In the genomic region with DNA sequence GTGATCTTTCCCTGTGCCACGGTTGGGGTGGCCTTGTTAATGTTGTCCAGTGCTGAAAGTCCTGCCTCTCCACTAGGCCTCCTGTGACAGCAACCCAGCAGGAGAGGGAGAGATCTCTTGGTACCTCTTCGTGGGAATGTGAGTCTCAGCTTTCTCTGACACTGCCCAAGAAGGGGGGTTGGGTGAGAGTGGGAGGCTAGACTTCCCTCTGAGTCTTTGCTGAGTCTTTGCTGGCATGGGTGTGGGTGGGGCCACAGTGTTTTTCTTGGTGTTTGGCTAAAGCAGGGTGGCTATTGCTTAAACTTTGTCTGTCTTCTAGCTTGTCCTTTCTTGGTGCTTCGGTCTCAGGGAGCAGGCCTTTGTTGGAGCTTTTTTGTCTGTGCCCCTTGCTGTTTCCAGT, we compare ENCODE assay signal across 25 cellular contexts.
"Had no signal": no experiment of that assay in that cellular context is flagged by ENCODE, and none has a peak within 500 bp of the region (broad histone marks: within the 10 kb centered on the region; RNA-seq: fewer than 3 reads in every experiment).

No MANE protein-coding gene starts in this region.

- H3K27ac Mint-ChIP-seq: activated B cell treated with CpG ODN at 0.5 μM for 24 hours; activated CD4-positive, alpha-beta T cell treated with anti-CD3 and anti-CD28 coated beads for 36 hours; activated naive CD8-positive, alpha-beta T cell treated with anti-CD3 and anti-CD28 coated beads for 36 hours; activated T-cell treated with anti-CD3 and anti-CD28 coated beads, Interleukin-2, amount 50 U/mL, for 24 hours; activated T-helper 2 cell treated with anti-CD3 and anti-CD28 coated beads, Interferon-gamma antibody, Interleukin-2, Interleukin-4, amounts not matched to agents 10 μg/mL and 5 μg/mL and 100 μg/mL, durations not matched to agents 14 hours and 24 hours and 36 hours; stimulated activated naive CD8-positive, alpha-beta T cell treated with anti-CD3 and anti-CD28 coated beads, Interleukin-15, Interleukin-2, amounts not matched to agents 100 ng/mL and 50 ng/mL, for 24 hours had no signal

- H3K27me3 Mint-ChIP-seq: activated B cell treated with CpG ODN at 0.5 μM for 24 hours; activated CD4-positive, alpha-beta T cell treated with anti-CD3 and anti-CD28 coated beads for 36 hours; activated naive CD8-positive, alpha-beta T cell treated with anti-CD3 and anti-CD28 coated beads for 36 hours; activated T-cell treated with anti-CD3 and anti-CD28 coated beads, Interleukin-2, amount 50 U/mL, for 24 hours; stimulated activated naive CD8-positive, alpha-beta T cell treated with anti-CD3 and anti-CD28 coated beads, Interleukin-15, Interleukin-2, amounts not matched to agents 100 ng/mL and 50 ng/mL, for 24 hours had no signal

- H3K27me3 ChIP-seq: suprapubic skin, tibial nerve, uterus had no signal

- H3K9me3 ChIP-seq: prostate gland, suprapubic skin, tibial nerve, uterus had no signal

- H3K36me3 Mint-ChIP-seq: activated naive CD8-positive, alpha-beta T cell treated with anti-CD3 and anti-CD28 coated beads for 36 hours had no signal

- H3K36me3 ChIP-seq: prostate gland, suprapubic skin, tibial nerve, uterus had no signal

- H3K4me1 Mint-ChIP-seq: activated B cell treated with CpG ODN at 0.5 μM for 24 hours; activated CD4-positive, alpha-beta T cell treated with anti-CD3 and anti-CD28 coated beads for 36 hours; activated naive CD8-positive, alpha-beta T cell treated with anti-CD3 and anti-CD28 coated beads for 36 hours had no signal

- H3K27ac ChIP-seq: prostate gland, suprapubic skin, tibial nerve, uterus had no signal

- H3K4me1 ChIP-seq: prostate gland, suprapubic skin had no signal

- ATAC-seq: activated CD4-positive, alpha-beta T cell treated with anti-CD3 and anti-CD28 coated beads for 36 hours; left ventricle myocardium superior; SK-N-SH treated with all-trans-retinoic acid at 6 μM for 48 hours had no signal

- H3K4me3 Mint-ChIP-seq: activated B cell treated with CpG ODN at 0.5 μM for 24 hours; activated CD4-positive, alpha-beta T cell treated with anti-CD3 and anti-CD28 coated beads for 36 hours; activated naive CD8-positive, alpha-beta T cell treated with anti-CD3 and anti-CD28 coated beads for 36 hours; activated T-cell treated with anti-CD3 and anti-CD28 coated beads, Interleukin-2, amount 50 U/mL, for 24 hours; stimulated activated naive CD8-positive, alpha-beta T cell treated with anti-CD3 and anti-CD28 coated beads, Interleukin-15, Interleukin-2, amounts not matched to agents 100 ng/mL and 50 ng/mL, for 24 hours had no signal

- DNase-seq: activated B cell treated with CpG ODN at 0.5 μM for 24 hours; activated CD4-positive, alpha-beta T cell treated with anti-CD3 and anti-CD28 coated beads for 36 hours; activated CD4-positive, alpha-beta T cell treated with anti-CD3 and anti-CD28 coated beads, Interleukin-2, amount 50 U/mL, for 4 hours; activated CD8-positive, alpha-beta memory T cell treated with anti-CD3 and anti-CD28 coated beads for 24 hours; activated CD8-positive, alpha-beta memory T cell treated with anti-CD3 and anti-CD28 coated beads, Interleukin-2, amount 50 U/mL, for 4 hours; activated naive CD4-positive, alpha-beta T cell; activated naive CD8-positive, alpha-beta T cell treated with anti-CD3 and anti-CD28 coated beads for 36 hours; activated T-cell treated with anti-CD3 and anti-CD28 coated beads, Interleukin-2, amount 50 U/mL, for 24 hours; amniotic stem cell; cerebellar nuclear complex; effector CD4-positive, alpha-beta T cell; erythroblast; foreskin melanocyte; hippocampal formation; left ventricle myocardium superior; mammary epithelial cell; midbrain; stimulated activated CD4-positive, alpha-beta T cell treated with anti-CD3 and anti-CD28 coated beads, Interleukin-4, amount 100 ng/mL, for 24 hours; uterus had no signal

- H3K9me3 Mint-ChIP-seq: activated B cell treated with CpG ODN at 0.5 μM for 24 hours; activated naive CD8-positive, alpha-beta T cell treated with anti-CD3 and anti-CD28 coated beads for 36 hours; activated T-cell treated with anti-CD3 and anti-CD28 coated beads, Interleukin-2, amount 50 U/mL, for 24 hours; activated T-helper 2 cell treated with anti-CD3 and anti-CD28 coated beads, Interferon-gamma antibody, Interleukin-2, Interleukin-4, amounts not matched to agents 10 μg/mL and 5 μg/mL and 100 μg/mL, durations not matched to agents 14 hours and 24 hours and 36 hours; stimulated activated naive CD8-positive, alpha-beta T cell treated with anti-CD3 and anti-CD28 coated beads, Interleukin-15, Interleukin-2, amounts not matched to agents 100 ng/mL and 50 ng/mL, for 24 hours had no signal

- H3K4me3 ChIP-seq: prostate gland, suprapubic skin, tibial nerve, uterus had no signal
